ENCODE assay signal across 19 cellular contexts in the genomic region with DNA sequence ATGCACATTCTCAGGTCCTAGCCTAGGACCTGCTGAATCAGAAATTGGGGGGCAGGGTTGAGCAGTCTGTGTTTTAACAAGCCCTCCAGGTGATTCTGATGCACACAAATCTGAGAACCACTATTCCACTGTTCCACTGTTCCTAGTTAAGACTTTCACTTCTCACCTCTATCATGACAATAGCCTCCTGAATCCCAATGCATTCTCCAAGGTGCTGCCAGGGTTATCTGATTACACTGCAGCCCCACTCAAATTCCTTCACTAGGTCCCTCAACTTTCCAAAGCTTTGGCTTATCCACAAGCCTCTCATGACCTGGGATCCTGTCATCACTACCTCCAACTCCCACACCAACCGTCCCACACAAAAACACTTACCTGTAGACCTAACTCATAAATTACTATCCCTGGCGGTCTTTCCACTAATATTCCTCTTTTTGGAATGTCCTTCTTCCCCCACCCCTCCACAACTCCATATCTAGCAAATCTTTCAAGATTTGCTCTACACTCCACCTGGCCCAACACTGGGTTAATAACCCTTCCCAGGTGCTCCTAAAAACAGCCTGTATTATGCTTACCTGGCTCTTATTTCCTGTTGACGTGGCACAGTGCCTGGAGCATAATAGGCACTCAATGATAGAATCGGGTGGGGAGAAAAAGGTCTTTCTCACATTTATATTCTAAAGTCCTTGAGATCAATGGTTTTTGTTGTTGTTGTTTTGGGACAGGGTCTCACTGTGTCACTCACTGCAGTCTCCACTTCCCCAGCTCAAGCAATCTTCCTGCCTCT. TPM values are rescaled to one million over a fixed set of nuclear protein-coding genes. Genes with fewer than 3 reads are reported as not detected.
DNase-seq lines count a peak whose midpoint lies in the region; ATAC-seq, FAIRE-seq and TF ChIP-seq lines count a peak whose summit lies in the region.
"Had no signal": no experiment of that assay in that cellular context is flagged by ENCODE, and none has a peak within 500 bp of the region (broad histone marks: within the 10 kb centered on the region; RNA-seq: fewer than 3 reads in every experiment).

No MANE protein-coding gene starts in this region.

- H3K27ac Mint-ChIP-seq in CD8-positive, alpha-beta T cell = peak overlapping the region; percentile 69
- peak overlapping the region; percentile 14 for H3K27ac Mint-ChIP-seq in T-helper 17 cell

- no peaks in the 10 kb centered on the region for H3K27me3 Mint-ChIP-seq in CD8-positive, alpha-beta T cell (ENCODE audit: low read depth)
- H3K27me3 Mint-ChIP-seq in T-helper 17 cell = no peaks in the 10 kb centered on the region

- H3K4me3 ChIP-seq in CD8-positive, alpha-beta T cell (ENCODE audit: low read depth, low read length) = no peak overlapping the region
- no peak overlapping the region for H3K4me3 ChIP-seq in keratinocyte (ENCODE audit: control insufficient read depth in 2 of 3, extremely low read depth in 1 of 3, insufficient read depth in 2 of 3, low read depth in 1 of 3, low read length in 3 of 3)
- H3K4me3 ChIP-seq: BLaER1, transverse colon had no signal

- H3K4me3 Mint-ChIP-seq in CD8-positive, alpha-beta T cell = peak overlapping the region; percentile 20
- H3K4me3 Mint-ChIP-seq in T-helper 17 cell = peak overlapping the region; percentile 46

- H3K9me3 ChIP-seq in CD8-positive, alpha-beta T cell (ENCODE audit: low read length) = no peaks in the 10 kb centered on the region
- H3K9me3 ChIP-seq in T-helper 17 cell (ENCODE audit: control insufficient read depth, low read length, poor library complexity, severe bottlenecking) (no peaks in the 10 kb centered on the region), keratinocyte (ENCODE audit: control insufficient read depth, low read depth, low read length) (no peaks in the 10 kb centered on the region)
- H3K9me3 ChIP-seq: transverse colon had no signal

- POLR2A ChIA-PET in CD8-positive, alpha-beta T cell (lab: Charles Lee) = interaction anchor here (1.2 kb wide), 1 partner anchor 176 kb away, joined by 4 read pairs; no protein-coding TSS in a partner anchor

- TF ChIP-seq CTCF in C4-2B (conservative IDR thresholded peaks at IDR 0.05) (no peak), keratinocyte (optimal IDR thresholded peaks at IDR 0.05 in 1 of 3, IDR thresholded peaks at IDR 0.05 in 1 of 3, conservative IDR thresholded peaks at IDR 0.05 in 1 of 3; ENCODE audit: extremely low read depth in 1 of 3, insufficient read depth in 2 of 3, low read length in 3 of 3) (no peak)
- TF ChIP-seq CTCF in CD8-positive, alpha-beta T cell (IDR thresholded peaks at IDR 0.05) = no peak

- peaks cover 30% of the 10 kb centered on the region for H3K4me1 ChIP-seq in CD8-positive, alpha-beta T cell (ENCODE audit: insufficient read depth, low read length)
- H3K4me1 ChIP-seq in keratinocyte (ENCODE audit: control insufficient read depth, extremely low read depth, insufficient read depth, low read length) = peaks cover 22% of the 10 kb centered on the region

- peaks cover 70% of the 10 kb centered on the region for H3K4me1 Mint-ChIP-seq in CD8-positive, alpha-beta T cell (ENCODE audit: low read depth)
- peaks cover 54% of the 10 kb centered on the region for H3K4me1 Mint-ChIP-seq in T-helper 17 cell

- H3K27me3 ChIP-seq in CD8-positive, alpha-beta T cell (ENCODE audit: insufficient read depth, low read length) = no peaks in the 10 kb centered on the region
- no peaks in the 10 kb centered on the region for H3K27me3 ChIP-seq in keratinocyte (ENCODE audit: control insufficient read depth, extremely low read depth, insufficient read depth, low read length)
- H3K27me3 ChIP-seq: BLaER1, transverse colon had no signal

- no peak overlapping the region for H2AFZ ChIP-seq in keratinocyte (ENCODE audit: control insufficient read depth, low read length)

- dilution Hi-C loops in keratinocyte (cut with MboI; ENCODE audit: extremely low pct_ligation_motif_present, low sequenced_read_pairs) = no loop called here

- H3K9me3 Mint-ChIP-seq in CD8-positive, alpha-beta T cell = peaks cover 6% of the 10 kb centered on the region
- H3K9me3 Mint-ChIP-seq: activated naive CD4-positive, alpha-beta T cell treated with anti-CD3 and anti-CD28 coated beads, Interleukin-2, amount 50 U/mL, for 72 hours had no signal

- H3K36me3 ChIP-seq in CD8-positive, alpha-beta T cell (ENCODE audit: insufficient read depth, low read length) = no peaks in the 10 kb centered on the region
- no peaks in the 10 kb centered on the region for H3K36me3 ChIP-seq in keratinocyte (ENCODE audit: control insufficient read depth in 2 of 2, extremely low read depth in 1 of 2, insufficient read depth in 2 of 2, low read length in 2 of 2)
- H3K36me3 ChIP-seq: transverse colon had no signal

- no peak for FAIRE-seq in keratinocyte (lab: Jason Lieb, UNC)

- intact Hi-C loops in CD8-positive, alpha-beta T cell (cut with DNase I, micrococcal nuclease) = no loop called here

- no peak for ATAC-seq in CD8-positive, alpha-beta T cell
- ATAC-seq in T-helper 17 cell (no peak), HG02571 (IDR thresholded peaks at IDR 0.05; ENCODE audit: unreplicated experiment) (no peak)

- CTCF ChIA-PET in CD8-positive, alpha-beta T cell (lab: Charles Lee) = no interaction called here

- peaks cover 3% of the 10 kb centered on the region for H4K20me1 ChIP-seq in keratinocyte (ENCODE audit: control insufficient read depth, extremely low read depth, insufficient read depth, low read length)

- no peak overlapping the region for H3K9ac ChIP-seq in keratinocyte (ENCODE audit: control insufficient read depth, extremely low read depth, insufficient read depth, low read length)
- H3K9ac ChIP-seq: BLaER1 had no signal

- peaks cover 98% of the 10 kb centered on the region for H3K79me2 ChIP-seq in keratinocyte (ENCODE audit: control insufficient read depth, insufficient read depth, low read length)

- H3K27ac ChIP-seq in C4-2B = peak overlapping the region; percentile 53
- H3K27ac ChIP-seq in CD8-positive, alpha-beta T cell (ENCODE audit: low read depth, low read length) = no peak overlapping the region
- H3K27ac ChIP-seq in keratinocyte (ENCODE audit: control insufficient read depth, insufficient read depth, low read length) = peak overlapping the region; percentile 53
- no peak overlapping the region for H3K27ac ChIP-seq in caudate nucleus (ENCODE audit: low read depth, low read length)
- H3K27ac ChIP-seq: BLaER1 had no signal

- H3K36me3 Mint-ChIP-seq in CD8-positive, alpha-beta T cell = peaks cover 52% of the 10 kb centered on the region
- H3K36me3 Mint-ChIP-seq in T-helper 17 cell (ENCODE audit: low read depth) = peaks cover 3% of the 10 kb centered on the region

- no peaks in the 10 kb centered on the region for H3K9me1 ChIP-seq in keratinocyte (ENCODE audit: control insufficient read depth, extremely low read depth, insufficient read depth, low read length)

- H3K4me2 ChIP-seq in keratinocyte (ENCODE audit: control insufficient read depth, extremely low read depth, insufficient read depth, low read depth, low read length) = peak overlapping the region; percentile 64
- H3K4me2 ChIP-seq: BLaER1 had no signal

- DNase-seq in CD8-positive, alpha-beta T cell = no peak
- DNase-seq in T-helper 17 cell (no peak), keratinocyte (ENCODE audit: low read depth, low spot score) (no peak), NCI-H1417 treated with DMSO at 0.1 percent for 48 hours (lab: John Stamatoyannopoulos, UW) (no peak), caudate nucleus (lab: John Stamatoyannopoulos, UW) (no peak)
- DNase-seq: activated CD8-positive, alpha-beta memory T cell treated with anti-CD3 and anti-CD28 coated beads for 24 hours; cerebellar nuclear complex; head of caudate nucleus; IMR-90; kidney glomerular epithelial cell; NCI-H1694 treated with DMSO at 0.1 percent for 48 hours; NCI-H774; stimulated activated CD8-positive, alpha-beta memory T cell treated with anti-CD3 and anti-CD28 coated beads, Interleukin-4, amount 100 ng/mL, for 48 hours; T-helper 9 cell; transverse colon had no signal

RNA-seq across cellular contexts. Expression of a gene that starts 27.2 kb away (rescaled TPM):
- total RNA-seq in CD8-positive, alpha-beta T cell = 10 to 100 TPM; 64.8 to 68.4 TPM
- total RNA-seq in T-helper 17 cell = 100 to 1,000 TPM; 115 to 136 TPM
- polyA plus RNA-seq in keratinocyte = 97.0 to 169 TPM (median 130 TPM) in 3 replicates
- polyA plus RNA-seq in keratinocyte (2011; ENCODE audit: low read depth) = 110 TPM
- 54.3 and 118 TPM in 2 replicates for polyA plus RNA-seq in keratinocyte (2011; cell fraction: cytosol; rRNA removed)
- polyA plus RNA-seq in keratinocyte (2011; cell fraction: nucleus; rRNA removed) = 84.8 and 109 TPM in 2 replicates
- polyA plus RNA-seq in keratinocyte (2012; ENCODE audit: low replicate concordance) = 69.2 and 87.6 TPM in 2 replicates
- 227 to 533 TPM (median 415 TPM) in 3 replicates for polyA minus RNA-seq in keratinocyte
- 322 TPM for polyA minus RNA-seq in keratinocyte (2011; cell fraction: cytosol; rRNA and poly(A)+ RNA removed)
- polyA minus RNA-seq in keratinocyte (2011; cell fraction: nucleus; rRNA and poly(A)+ RNA removed) = 237 and 437 TPM in 2 replicates

Comparison
In these comparisons a context has a peak if more than half of its experiments do, and no peak if none do; other contexts are left out.
1. H3K27ac ChIP-seq: peak in C4-2B (single experiment) and keratinocyte (single experiment); none in CD8-positive, alpha-beta T cell (single experiment) and caudate nucleus (single experiment).